17 cellular contexts compared by ENCODE assay signal in genomic region chr16:85307552-85308364, GRCh38.
DNase-seq lines count a peak whose midpoint lies in the region; ATAC-seq and TF ChIP-seq lines count a peak whose summit lies in the region.
"Had no signal": no experiment of that assay in that cellular context is flagged by ENCODE, and none has a peak within 500 bp of the region (broad histone marks: within the 10 kb centered on the region; RNA-seq: fewer than 3 reads in every experiment).

No MANE protein-coding gene starts in this region.

- DNase-seq in activated CD8-positive, alpha-beta T cell treated with anti-CD3 and anti-CD28 coated beads, Interleukin-2, amount 10 ng/mL, durations not matched to agents 7 days and 5 days = no peak
- DNase-seq in activated CD8-positive, alpha-beta T cell treated with anti-CD3 and anti-CD28 coated beads for 36 hours = no peak
- DNase-seq in WERI-Rb-1 (no peak), right cardiac atrium (no peak), mesenteric fat pad (ENCODE audit: low spot score) (no peak), MG63 (no peak), NCI-H1105 treated with DMSO at 0.1 percent for 48 hours (lab: John Stamatoyannopoulos, UW) (no peak)
- DNase-seq: Calu3; head of caudate nucleus; IMR-90; NCI-H1105; NCI-H2227 treated with DMSO at 0.1 percent for 48 hours; retina; stimulated activated CD4-positive, alpha-beta T cell treated with anti-CD3 and anti-CD28 coated beads, Interleukin-1b, Interleukin-23, amount 100 ng/mL, for 48 hours had no signal

- intact Hi-C loops in activated CD8-positive, alpha-beta T cell treated with anti-CD3 and anti-CD28 coated beads for 36 hours (cut with micrococcal nuclease) = no loop called here
- intact Hi-C loops in right cardiac atrium (cut with DNase I) = loop anchor here in 2 of 4 donors (10.0 kb wide), 1 partner anchor 307 kb away; the partner anchor contains the start of gene GSE1 (in 2 of the 2)

- no peaks in the 10 kb centered on the region for H3K9me3 Mint-ChIP-seq in activated CD8-positive, alpha-beta T cell treated with anti-CD3 and anti-CD28 coated beads, Interleukin-2, amount 10 ng/mL, durations not matched to agents 7 days and 5 days (ENCODE audit: insufficient read depth)
- H3K9me3 Mint-ChIP-seq in activated CD8-positive, alpha-beta T cell treated with anti-CD3 and anti-CD28 coated beads for 36 hours = no peaks in the 10 kb centered on the region

- H3K4me3 ChIP-seq in WERI-Rb-1 (ENCODE audit: low read depth, low read length) (no peak overlapping the region), right cardiac atrium (ENCODE audit: low read length) (no peak overlapping the region), MG63 (no peak overlapping the region)
- H3K4me3 ChIP-seq: coronary artery had no signal

- ATAC-seq in activated CD8-positive, alpha-beta T cell treated with anti-CD3 and anti-CD28 coated beads, Interleukin-2, amount 10 ng/mL, durations not matched to agents 7 days and 5 days = no peak
- no peak for ATAC-seq in activated CD8-positive, alpha-beta T cell treated with anti-CD3 and anti-CD28 coated beads for 36 hours
- peak; percentile 4 to 10 for ATAC-seq in right cardiac atrium

- H3K4me3 Mint-ChIP-seq in activated CD8-positive, alpha-beta T cell treated with anti-CD3 and anti-CD28 coated beads, Interleukin-2, amount 10 ng/mL, durations not matched to agents 7 days and 5 days = no peak overlapping the region
- no peak overlapping the region for H3K4me3 Mint-ChIP-seq in activated CD8-positive, alpha-beta T cell treated with anti-CD3 and anti-CD28 coated beads for 36 hours

- H3K36me3 ChIP-seq in WERI-Rb-1 = no peaks in the 10 kb centered on the region
- no peaks in the 10 kb centered on the region for H3K36me3 ChIP-seq in MG63

- POLR2A ChIA-PET in activated CD8-positive, alpha-beta T cell treated with anti-CD3 and anti-CD28 coated beads, Interleukin-2, amount 10 ng/mL, durations not matched to agents 7 days and 5 days (lab: Charles Lee) = interaction anchor here (0.7 to 1.6 kb wide), 3 partner anchors 77 to 310 kb away, joined by 3 to 4 read pairs (median 3); no protein-coding TSS in a partner anchor
- POLR2A ChIA-PET in activated CD8-positive, alpha-beta T cell treated with anti-CD3 and anti-CD28 coated beads for 36 hours (lab: Charles Lee) = interaction anchor here (0.8 kb wide), 1 partner anchor 27 kb away, joined by 5 read pairs; no protein-coding TSS in a partner anchor

- H3K27ac ChIP-seq in WERI-Rb-1 (peak overlapping the region; percentile 97), right cardiac atrium (ENCODE audit: low read length) (peak overlapping the region; percentile 0), temporal lobe (ENCODE audit: low read depth, low read length) (peak overlapping the region; percentile 55)
- H3K27ac ChIP-seq: VCaP had no signal

- H3K27ac Mint-ChIP-seq in activated CD8-positive, alpha-beta T cell treated with anti-CD3 and anti-CD28 coated beads, Interleukin-2, amount 10 ng/mL, durations not matched to agents 7 days and 5 days = peak overlapping the region; percentile 74
- H3K27ac Mint-ChIP-seq in activated CD8-positive, alpha-beta T cell treated with anti-CD3 and anti-CD28 coated beads for 36 hours = no peak overlapping the region

- H3K27me3 Mint-ChIP-seq in activated CD8-positive, alpha-beta T cell treated with anti-CD3 and anti-CD28 coated beads, Interleukin-2, amount 10 ng/mL, durations not matched to agents 7 days and 5 days (ENCODE audit: low read depth) = no peaks in the 10 kb centered on the region
- H3K27me3 Mint-ChIP-seq in activated CD8-positive, alpha-beta T cell treated with anti-CD3 and anti-CD28 coated beads for 36 hours = no peaks in the 10 kb centered on the region

- 77% methylated on average over 24 of the region's 24 CpGs for WGBS in right cardiac atrium

- no peaks in the 10 kb centered on the region for H3K9me3 ChIP-seq in WERI-Rb-1 (ENCODE audit: severe bottlenecking)
- H3K9me3 ChIP-seq in right cardiac atrium (ENCODE audit: control insufficient read depth, low read length) = no peaks in the 10 kb centered on the region
- H3K9me3 ChIP-seq in MG63 = no peaks in the 10 kb centered on the region

- H3K36me3 Mint-ChIP-seq in activated CD8-positive, alpha-beta T cell treated with anti-CD3 and anti-CD28 coated beads, Interleukin-2, amount 10 ng/mL, durations not matched to agents 7 days and 5 days (ENCODE audit: low read depth) = no peaks in the 10 kb centered on the region
- no peaks in the 10 kb centered on the region for H3K36me3 Mint-ChIP-seq in activated CD8-positive, alpha-beta T cell treated with anti-CD3 and anti-CD28 coated beads for 36 hours (ENCODE audit: low read depth)

- H3K4me1 Mint-ChIP-seq in activated CD8-positive, alpha-beta T cell treated with anti-CD3 and anti-CD28 coated beads, Interleukin-2, amount 10 ng/mL, durations not matched to agents 7 days and 5 days (ENCODE audit: low read depth) = peaks cover 85% of the 10 kb centered on the region
- peaks cover 63% of the 10 kb centered on the region for H3K4me1 Mint-ChIP-seq in activated CD8-positive, alpha-beta T cell treated with anti-CD3 and anti-CD28 coated beads for 36 hours (ENCODE audit: low read depth)

- no peak for TF ChIP-seq CTCF in activated CD8-positive, alpha-beta T cell treated with anti-CD3 and anti-CD28 coated beads for 36 hours (IDR thresholded peaks at IDR 0.05)
- TF ChIP-seq CTCF in WERI-Rb-1 (IDR thresholded peaks at IDR 0.05; ENCODE audit: low read depth, low read length) = no peak

- peaks cover 6% of the 10 kb centered on the region for H3K4me1 ChIP-seq in right cardiac atrium (ENCODE audit: control insufficient read depth, insufficient read depth, low read length)

- CTCF ChIA-PET in activated CD8-positive, alpha-beta T cell treated with anti-CD3 and anti-CD28 coated beads, Interleukin-2, amount 10 ng/mL, durations not matched to agents 7 days and 5 days (lab: Charles Lee) = interaction anchor here (0.7 to 4.8 kb wide), 12 partner anchors 10 to 309 kb away, joined by 3 to 31 read pairs (median 4); no protein-coding TSS in a partner anchor
- CTCF ChIA-PET in activated CD8-positive, alpha-beta T cell treated with anti-CD3 and anti-CD28 coated beads for 36 hours (lab: Charles Lee) = interaction anchor here (0.8 to 5.3 kb wide), 14 partner anchors 10 to 355 kb away, joined by 3 to 32 read pairs (median 4); no protein-coding TSS in a partner anchor

- no peaks in the 10 kb centered on the region for H3K27me3 ChIP-seq in WERI-Rb-1 (ENCODE audit: insufficient read depth, low read depth, severe bottlenecking)
- no peaks in the 10 kb centered on the region for H3K27me3 ChIP-seq in right cardiac atrium (ENCODE audit: control insufficient read depth, insufficient read depth)
- no peaks in the 10 kb centered on the region for H3K27me3 ChIP-seq in MG63

Comparison
In these comparisons a context has a peak if more than half of its experiments do, and no peak if none do; other contexts are left out.
1. ATAC-seq: peak in right cardiac atrium (2 of 2); none in activated CD8-positive, alpha-beta T cell treated with anti-CD3 and anti-CD28 coated beads, Interleukin-2, amount 10 ng/mL, durations not matched to agents 7 days and 5 days (single experiment) and activated CD8-positive, alpha-beta T cell treated with anti-CD3 and anti-CD28 coated beads for 36 hours (single experiment).
2. H3K27ac ChIP-seq: peak in every context shown above with its lines; median percentile 97 in WERI-Rb-1; 55 in temporal lobe; 0 in right cardiac atrium.